In genomic region chr2:150566289-150566688, GRCh38 we compare ENCODE assay signal across 19 cellular contexts.
DNase-seq lines count a peak whose midpoint lies in the region; ATAC-seq, FAIRE-seq and TF ChIP-seq lines count a peak whose summit lies in the region.
"Had no signal": no experiment of that assay in that cellular context is flagged by ENCODE, and none has a peak within 500 bp of the region (broad histone marks: within the 10 kb centered on the region; RNA-seq: fewer than 3 reads in every experiment).

No MANE protein-coding gene starts in this region.

- H3K56ac ChIP-seq in IMR-90 (ENCODE audit: extremely low read depth, insufficient read depth, low read length) = no peak overlapping the region

- DNase-seq in HepG2 (ENCODE audit: low spot score) (no peak), right lobe of liver (no peak), IMR-90 (peak; percentile 34), hepatocyte (ENCODE audit: low spot score) (no peak), colonic mucosa (no peak)
- DNase-seq: ACHN; BE2C; C1 segment of cervical spinal cord; CD4-positive, CD25-positive, alpha-beta regulatory T cell; CD8-positive, alpha-beta memory T cell; COR-L47; DMS153; DMS79 treated with DMSO at 0.1 percent for 48 hours; GF-D8; H9 had no signal

- peak overlapping the region; percentile 78 for H2AK5ac ChIP-seq in IMR-90 (ENCODE audit: low read depth, low read length)

- no peaks in the 10 kb centered on the region for H3K9me2 ChIP-seq in hepatocyte (replicated peaks; ENCODE audit: insufficient read depth)

- H3K27me3 ChIP-seq in HepG2 (ENCODE audit: control insufficient read depth in 1 of 2, insufficient read depth in 2 of 2, low read length in 2 of 2) = no peaks in the 10 kb centered on the region
- H3K27me3 ChIP-seq in right lobe of liver = no peaks in the 10 kb centered on the region
- no peaks in the 10 kb centered on the region for H3K27me3 ChIP-seq in IMR-90 (ENCODE audit: control insufficient read depth, insufficient read depth, low read length)
- no peaks in the 10 kb centered on the region for H3K27me3 ChIP-seq in hepatocyte
- no peaks in the 10 kb centered on the region for H3K27me3 ChIP-seq in colonic mucosa
- H3K27me3 ChIP-seq: BE2C had no signal

- H3K9me3 ChIP-seq in HepG2 (ENCODE audit: low read length) (no peaks in the 10 kb centered on the region; the same call in 1 of the 2 replicates), right lobe of liver (no peaks in the 10 kb centered on the region), IMR-90 (ENCODE audit: control insufficient read depth, insufficient read depth, low read length) (no peaks in the 10 kb centered on the region), hepatocyte (ENCODE audit: low read depth) (no peaks in the 10 kb centered on the region), colonic mucosa (no peaks in the 10 kb centered on the region)
- H3K9me3 ChIP-seq: BE2C had no signal

- H3K79me2 ChIP-seq in HepG2 (ENCODE audit: insufficient read depth, low read length) (no peaks in the 10 kb centered on the region), hepatocyte (no peaks in the 10 kb centered on the region)

- H3K4ac ChIP-seq in IMR-90 (ENCODE audit: low read depth, low read length) = peak overlapping the region; percentile 39

- no TSS peak for BruUV-seq in HepG2 (replicated peaks; lab: Mats Ljungman, UMichigan)
- BruUV-seq in IMR-90 (replicated peaks; lab: Mats Ljungman, UMichigan) = no TSS peak

- H3K18ac ChIP-seq in IMR-90 (ENCODE audit: low read depth, low read length) = peak overlapping the region; percentile 93

- TF ChIP-seq CTCF in HepG2 (CRISPR knock-in tag; IDR thresholded peaks at IDR 0.05) = no peak
- TF ChIP-seq CTCF in right lobe of liver (IDR thresholded peaks at IDR 0.05) = no peak
- TF ChIP-seq CTCF in IMR-90 (conservative IDR thresholded peaks at IDR 0.05; ENCODE audit: low read depth, low read length) = no peak
- TF ChIP-seq CTCF in hepatocyte (IDR thresholded peaks at IDR 0.05; ENCODE audit: poor library complexity) = no peak
- no peak for TF ChIP-seq CTCF in colonic mucosa (IDR thresholded peaks at IDR 0.05)

- WGBS in HepG2 (ENCODE audit: low lambda C conversion rate) = 25% methylated on average over 3 of the region's 3 CpGs
- 91% methylated on average over 3 of the region's 3 CpGs for WGBS in right lobe of liver (ENCODE audit: insufficient coverage, low coverage, low lambda C conversion rate, missing lambda C conversion rate)
- WGBS in IMR-90 (ENCODE audit: extremely low coverage in 2 of 2, insufficient read length in 1 of 2), 2 experiments = no CpG with 5 or more reads among the region's 3 CpGs
- 79% methylated on average over 3 of the region's 3 CpGs for WGBS in hepatocyte (ENCODE audit: low lambda C conversion rate, missing lambda C conversion rate)

- peak overlapping the region; percentile 8; the same call in 1 of the 2 replicates for H3K14ac ChIP-seq in IMR-90 (replicated peaks; ENCODE audit: low read depth, low read length)

- POLR2A ChIA-PET in HepG2 (lab: Yijun Ruan, JAX) (no interaction called here), IMR-90 (lab: Charles Lee; ENCODE audit: unreplicated experiment) (no interaction called here)

- no peak for ATAC-seq in HepG2
- no peak for ATAC-seq in right lobe of liver
- no peak for ATAC-seq in IMR-90 (ENCODE audit: low read depth)
- no peak for ATAC-seq in GM21526 (IDR thresholded peaks at IDR 0.05; ENCODE audit: low FRiP score, unreplicated experiment)

- CTCF ChIA-PET in HepG2 (lab: Yijun Ruan, JAX; ENCODE audit: low intra/inter-chr PET ratio, low total read pairs) (no interaction called here), IMR-90 (lab: Yijun Ruan, JAX) (interaction anchor here (0.6 kb wide), 1 partner anchor 256 kb away, joined by 3 read pairs; no protein-coding TSS in a partner anchor)

- TF ChIP-seq POLR2A in HepG2 (IDR thresholded peaks at IDR 0.05; ENCODE audit: insufficient read depth in 1 of 2, low read depth in 2 of 2, low read length in 2 of 2) (no peak), right lobe of liver (IDR thresholded peaks at IDR 0.05) (no peak), IMR-90 (IDR thresholded peaks at IDR 0.05; ENCODE audit: low read depth, low read length) (no peak)

- TF ChIP-seq RAD21 in HepG2 (CRISPR knock-in tag; IDR thresholded peaks at IDR 0.05) (no peak), IMR-90 (IDR thresholded peaks at IDR 0.05; ENCODE audit: low read length) (no peak)

- H4K8ac ChIP-seq in IMR-90 (ENCODE audit: low read depth in 2 of 2, low read length in 2 of 2) = peak overlapping the region in 1 of 2 experiments; percentile 4; a peak in 1 of 4 replicates

- H3K4me1 ChIP-seq in HepG2 (ENCODE audit: insufficient read depth, low read length) (no peaks in the 10 kb centered on the region), right lobe of liver (no peaks in the 10 kb centered on the region), IMR-90 (ENCODE audit: control insufficient read depth, insufficient read depth, low read length) (peaks cover 15% of the 10 kb centered on the region), hepatocyte (ENCODE audit: insufficient read depth) (peaks cover 21% of the 10 kb centered on the region), colonic mucosa (no peaks in the 10 kb centered on the region)
- H3K4me1 ChIP-seq: BE2C had no signal

- H3K36me3 ChIP-seq in HepG2 (replicated peaks in 1 of 2; ENCODE audit: control insufficient read depth in 1 of 2, insufficient read depth in 2 of 2, low read length in 2 of 2) = no peaks in the 10 kb centered on the region
- no peaks in the 10 kb centered on the region for H3K36me3 ChIP-seq in right lobe of liver
- no peaks in the 10 kb centered on the region for H3K36me3 ChIP-seq in IMR-90 (ENCODE audit: control insufficient read depth, insufficient read depth, low read length)
- no peaks in the 10 kb centered on the region for H3K36me3 ChIP-seq in hepatocyte (replicated peaks; ENCODE audit: insufficient read depth, low read depth)
- no peaks in the 10 kb centered on the region for H3K36me3 ChIP-seq in colonic mucosa
- H3K36me3 ChIP-seq: BE2C had no signal

- no peak overlapping the region for H2AK9ac ChIP-seq in IMR-90 (replicated peaks; ENCODE audit: low read depth, low read length, poor library complexity)

- TF ChIP-seq EP300 in HepG2 (IDR thresholded peaks at IDR 0.05; ENCODE audit: low read depth in 2 of 2, low read length in 2 of 2) = no peak
- no peak for TF ChIP-seq EP300 in HepG2 (CRISPR knock-in tag; IDR thresholded peaks at IDR 0.05; ENCODE audit: borderline replicate concordance)

- no peaks in the 10 kb centered on the region for H4K20me1 ChIP-seq in HepG2 (ENCODE audit: insufficient read depth, low read length)
- H4K20me1 ChIP-seq in IMR-90 (ENCODE audit: insufficient read depth, low read length) = no peaks in the 10 kb centered on the region
- no peaks in the 10 kb centered on the region for H4K20me1 ChIP-seq in hepatocyte (ENCODE audit: insufficient read depth, poor library complexity, severe bottlenecking)

- H4K91ac ChIP-seq in IMR-90 (ENCODE audit: insufficient read depth, low read depth, low read length) = peak overlapping the region; percentile 35

- H3K4me2 ChIP-seq in HepG2 (ENCODE audit: low read depth, low read length) = no peak overlapping the region
- H3K4me2 ChIP-seq in IMR-90 (ENCODE audit: low read depth, low read length) = no peak overlapping the region
- H3K4me2 ChIP-seq in hepatocyte = no peak overlapping the region

- no peak for FAIRE-seq in HepG2 (lab: Jason Lieb, UNC)
- FAIRE-seq: GM12891, GM19239, H1 had no signal

- H3K9ac ChIP-seq in HepG2 (ENCODE audit: insufficient read depth, low read depth, low read length) = no peak overlapping the region
- H3K9ac ChIP-seq in IMR-90 (ENCODE audit: low read depth, low read length) = no peak overlapping the region
- H3K9ac ChIP-seq in colonic mucosa (ENCODE audit: low read depth in 2 of 2, low read length in 2 of 2) = no peak overlapping the region

- H2BK5ac ChIP-seq in IMR-90 (ENCODE audit: low read depth, low read length, poor library complexity, severe bottlenecking) = no peak overlapping the region

- H3K9me1 ChIP-seq in IMR-90 (ENCODE audit: insufficient read depth, low read length) = peaks cover 9% of the 10 kb centered on the region

- in situ Hi-C loops in HepG2 (cut with HindIII; ENCODE audit: extremely low pct_ligation_motif_present, low pct_unique_long_range_greater_than_20kb) (no loop called here), IMR-90 (cut with MboI; ENCODE audit: low sequenced_read_pairs) (no loop called here)

- peak overlapping the region; percentile 69; the same call in 1 of the 3 replicates for H2BK15ac ChIP-seq in IMR-90 (ENCODE audit: low read depth, low read length)

- intact Hi-C loops in HepG2 (cut with micrococcal nuclease; ENCODE audit: unreplicated experiment) (no loop called here), right lobe of liver (cut with DNase I) (no loop called here), IMR-90 (cut with micrococcal nuclease) (loop anchor here (5.0 kb wide), 1 partner anchor 69 kb away; no protein-coding TSS in a partner anchor), colonic mucosa (cut with DNase I) (no loop called here)

- H3K4me3 ChIP-seq in HepG2 (replicated peaks in 1 of 3; ENCODE audit: insufficient read depth in 1 of 3, low read depth in 2 of 3, low read length in 3 of 3) (no peak overlapping the region), right lobe of liver (no peak overlapping the region), IMR-90 (ENCODE audit: insufficient read depth, low read depth, low read length) (no peak overlapping the region), hepatocyte (no peak overlapping the region), colonic mucosa (no peak overlapping the region)

- H3K23ac ChIP-seq in IMR-90 (ENCODE audit: low read depth, low read length) = no peak overlapping the region

- dilution Hi-C loops in IMR-90 (cut with HindIII; ENCODE audit: low sequenced_read_pairs, unreplicated experiment) = no loop called here

- H2BK20ac ChIP-seq in IMR-90 (ENCODE audit: low read depth, low read length) = peak overlapping the region; percentile 30

- peaks cover 0 to 6% of the 10 kb centered on the region in 2 experiments; a peak in 2 of 4 replicates for H3K79me1 ChIP-seq in IMR-90 (ENCODE audit: low read depth in 1 of 2, low read length in 2 of 2)

- no peak overlapping the region for H2AFZ ChIP-seq in HepG2 (ENCODE audit: low read length)
- H2AFZ ChIP-seq in IMR-90 (replicated peaks; ENCODE audit: low read length, poor library complexity) = no peak overlapping the region
- H2AFZ ChIP-seq in hepatocyte = no peak overlapping the region

- H4K5ac ChIP-seq in IMR-90 (ENCODE audit: low read depth, low read length) = peak overlapping the region; percentile 84

- H3K27ac ChIP-seq in HepG2 (ENCODE audit: extremely low read length, insufficient read depth, low read length) (no peak overlapping the region), right lobe of liver (no peak overlapping the region), IMR-90 (ENCODE audit: insufficient read depth, low read length) (peak overlapping the region; percentile 69; the same call in 1 of the 2 replicates), hepatocyte (peak overlapping the region; percentile 12), colonic mucosa (no peak overlapping the region)

- peak overlapping the region; percentile 61 for H2BK120ac ChIP-seq in IMR-90 (ENCODE audit: low read depth, low read length)

TF ChIP-seq in IMR-90, 13 proteins besides CTCF, POLR2A, EP300 and RAD21 (continues in another document):
- TF ChIP-seq FOS (IDR thresholded peaks at IDR 0.05; ENCODE audit: low read depth, low read length) = no peak
- no peak for TF ChIP-seq RCOR1 (IDR thresholded peaks at IDR 0.05; ENCODE audit: insufficient replicate concordance, low read length)

Comparison
In these comparisons a context has a peak if more than half of its experiments do, and no peak if none do; other contexts are left out.
1. H3K27ac ChIP-seq: peak in IMR-90 (single experiment) and hepatocyte (single experiment); none in HepG2 (single experiment), right lobe of liver (0 of 3) and colonic mucosa (single experiment).